Comparison of ENCODE assay signal across 21 cellular contexts in genomic region chr3:12756635-12757034, GRCh38. TPM values are rescaled to one million over a fixed set of nuclear protein-coding genes. Genes with fewer than 3 reads are reported as not detected.
"Had no signal": no experiment of that assay in that cellular context is flagged by ENCODE, and none has a peak within 500 bp of the region (broad histone marks: within the 10 kb centered on the region; RNA-seq: fewer than 3 reads in every experiment).

No MANE protein-coding gene starts in this region.

- FAIRE-seq: small intestine had no signal

- H3K36me3 Mint-ChIP-seq: naive B cell had no signal

- H3K9me3 ChIP-seq: colonic mucosa, neutrophil, right atrium auricular region, thyroid gland, upper lobe of left lung, uterus had no signal

- H3K9me3 Mint-ChIP-seq: nephron had no signal

- H3K4me3 Mint-ChIP-seq: naive B cell, nephron had no signal

- DNase-seq: colonic mucosa; dermis blood vessel endothelial cell; foreskin fibroblast; left colon; left ventricle myocardium superior; mesendoderm; naive B cell; small intestine; stimulated activated CD4-positive, alpha-beta T cell treated with anti-CD3 and anti-CD28 coated beads, Interleukin-12 subunit alpha, Interleukin-12 subunit beta, amount 100 ng/mL, for 4 hours; stimulated activated naive CD4-positive, alpha-beta T cell treated with Interleukin-2 at 50 U/mL for 16 hours; thyroid gland; upper lobe of left lung; uterus had no signal

- H3K27me3 ChIP-seq: colonic mucosa, hepatocyte, right atrium auricular region, thyroid gland, upper lobe of left lung, uterus had no signal

- H3K27ac Mint-ChIP-seq: naive B cell, nephron had no signal

- H3K4me1 ChIP-seq: colonic mucosa had no signal

- ATAC-seq: esophagus mucosa, left colon, left ventricle myocardium superior had no signal

- H3K36me3 ChIP-seq: colonic mucosa, neutrophil, right atrium auricular region, thyroid gland, upper lobe of left lung, uterus had no signal

- H3K27ac ChIP-seq: colonic mucosa, hepatocyte, neutrophil, right atrium auricular region, uterus had no signal

- H3K4me3 ChIP-seq: colonic mucosa, hepatocyte, lung, right atrium auricular region, thyroid gland, upper lobe of left lung, uterus had no signal

RNA-seq across cellular contexts. Expression of gene TMEM40, which starts 2.4 kb away (rescaled TPM):
- total RNA-seq: cerebellum, colonic mucosa, dermis blood vessel endothelial cell, hepatocyte, left colon, posterior vena cava, thyroid gland, uterus had no signal
